Comparison of ENCODE assay signal across 12 cellular contexts in genomic region chr20:40564997-40565680, GRCh38.
A peak's percentile ranks its signal among the peaks of the same experiment; 100 is the strongest.
DNase-seq lines count a peak whose midpoint lies in the region; ATAC-seq, FAIRE-seq and TF ChIP-seq lines count a peak whose summit lies in the region.
"Had no signal": no experiment of that assay in that cellular context is flagged by ENCODE, and none has a peak within 500 bp of the region (broad histone marks: within the 10 kb centered on the region; RNA-seq: fewer than 3 reads in every experiment).

No MANE protein-coding gene starts in this region.

- no peaks in the 10 kb centered on the region for H3K4me1 ChIP-seq in HepG2 (ENCODE audit: insufficient read depth, low read length)
- no peaks in the 10 kb centered on the region for H3K4me1 ChIP-seq in right lobe of liver

- no peak overlapping the region for H2AFZ ChIP-seq in HepG2 (ENCODE audit: low read length)

- CTCF ChIA-PET in HepG2 (lab: Yijun Ruan, JAX; ENCODE audit: low intra/inter-chr PET ratio, low total read pairs), result no interaction called here

- H3K9me3 ChIP-seq in HepG2 (ENCODE audit: low read length) (no peaks in the 10 kb centered on the region), right lobe of liver (no peaks in the 10 kb centered on the region)

- TF ChIP-seq EP300 in HepG2 (IDR thresholded peaks at IDR 0.05; ENCODE audit: low read depth in 2 of 2, low read length in 2 of 2), result no peak
- TF ChIP-seq EP300 in HepG2 (CRISPR knock-in tag; IDR thresholded peaks at IDR 0.05; ENCODE audit: borderline replicate concordance), result no peak

- no peak for TF ChIP-seq CTCF in HepG2 (CRISPR knock-in tag; IDR thresholded peaks at IDR 0.05)
- TF ChIP-seq CTCF in right lobe of liver (IDR thresholded peaks at IDR 0.05), result no peak
- no peak for TF ChIP-seq CTCF in astrocyte of the cerebellum (IDR thresholded peaks at IDR 0.05; ENCODE audit: low read depth, low read length, missing control alignments)

- no peaks in the 10 kb centered on the region; a peak in 1 of 5 replicates for H3K27me3 ChIP-seq in HepG2 (ENCODE audit: control insufficient read depth in 1 of 2, insufficient read depth in 2 of 2, low read length in 2 of 2)
- no peaks in the 10 kb centered on the region for H3K27me3 ChIP-seq in right lobe of liver

- POLR2A ChIA-PET in HepG2 (lab: Yijun Ruan, JAX), result no interaction called here

- H3K9ac ChIP-seq in HepG2 (ENCODE audit: insufficient read depth, low read depth, low read length), result no peak overlapping the region

- FAIRE-seq in HepG2 (lab: Jason Lieb, UNC), result no peak

- BruUV-seq in HepG2 (replicated peaks; lab: Mats Ljungman, UMichigan), result no TSS peak

- no peak overlapping the region for H3K4me3 ChIP-seq in HepG2 (replicated peaks in 1 of 3; ENCODE audit: insufficient read depth in 1 of 3, low read depth in 2 of 3, low read length in 3 of 3)
- no peak overlapping the region for H3K4me3 ChIP-seq in right lobe of liver
- no peak overlapping the region for H3K4me3 ChIP-seq in astrocyte of the cerebellum (ENCODE audit: low read depth, low read length)

- in situ Hi-C loops in HepG2 (cut with HindIII; ENCODE audit: extremely low pct_ligation_motif_present, low pct_unique_long_range_greater_than_20kb) (no loop called here), astrocyte of the cerebellum (cut with HindIII; ENCODE audit: low sequenced_read_pairs) (no loop called here)

- 34% methylated on average over 6 of the region's 6 CpGs for WGBS in HepG2 (ENCODE audit: low lambda C conversion rate)
- 74% methylated on average over 6 of the region's 6 CpGs for WGBS in right lobe of liver (ENCODE audit: insufficient coverage, low coverage, low lambda C conversion rate, missing lambda C conversion rate)

- no peak for DNase-seq in HepG2 (ENCODE audit: low spot score)
- DNase-seq in right lobe of liver, result no peak
- DNase-seq in astrocyte of the cerebellum (ENCODE audit: low read depth), result peak; percentile 85
- peak; percentile 92 for DNase-seq in islet precursor cell
- no peak for DNase-seq in NCI-H510A treated with DMSO at 0.1 percent for 48 hours (lab: John Stamatoyannopoulos, UW)
- no peak for DNase-seq in cerebellar cortex (ENCODE audit: low spot score)
- no peak for DNase-seq in KG1 (lab: John Stamatoyannopoulos, UW)
- DNase-seq in AML-193 (lab: John Stamatoyannopoulos, UW), result no peak
- DNase-seq: activated effector memory CD4-positive, alpha-beta T cell treated with anti-CD3 and anti-CD28 coated beads, Interleukin-2, amount 50 U/mL, for 16 hours; MM.1S; stimulated activated naive CD8-positive, alpha-beta T cell treated with anti-CD3 and anti-CD28 coated beads, Interleukin-15, Interleukin-2, amounts not matched to agents 100 U/mL and 50 U/mL, for 24 hours had no signal

- H4K20me1 ChIP-seq in HepG2 (ENCODE audit: insufficient read depth, low read length), result no peaks in the 10 kb centered on the region

- TF ChIP-seq RAD21 in HepG2 (CRISPR knock-in tag; IDR thresholded peaks at IDR 0.05), result no peak

- intact Hi-C loops in HepG2 (cut with micrococcal nuclease; ENCODE audit: unreplicated experiment) (no loop called here), right lobe of liver (cut with DNase I) (no loop called here)

- H3K36me3 ChIP-seq in HepG2 (replicated peaks in 1 of 2; ENCODE audit: control insufficient read depth in 1 of 2, insufficient read depth in 2 of 2, low read length in 2 of 2) (no peaks in the 10 kb centered on the region), right lobe of liver (no peaks in the 10 kb centered on the region)

- ATAC-seq in HepG2 (no peak; the same call in 2 of the 3 replicates), right lobe of liver (no peak)
- ATAC-seq: activated CD4-positive, CD25-positive, alpha-beta regulatory T cell treated with anti-CD3 and anti-CD28 coated beads, Interleukin-2, amount 50 U/mL, for 24 hours; stimulated activated naive CD8-positive, alpha-beta T cell treated with anti-CD3 and anti-CD28 coated beads, Interleukin-15, Interleukin-2, amounts not matched to agents 100 U/mL and 50 U/mL, for 24 hours had no signal

- H3K4me2 ChIP-seq in HepG2 (ENCODE audit: low read depth, low read length), result no peak overlapping the region

- no peak for TF ChIP-seq POLR2A in HepG2 (IDR thresholded peaks at IDR 0.05; ENCODE audit: insufficient read depth in 1 of 2, low read depth in 2 of 2, low read length in 2 of 2)
- TF ChIP-seq POLR2A in right lobe of liver (IDR thresholded peaks at IDR 0.05), result no peak

- H3K27ac ChIP-seq in HepG2 (ENCODE audit: extremely low read length, insufficient read depth, low read length) (no peak overlapping the region), right lobe of liver (no peak overlapping the region)

- no peaks in the 10 kb centered on the region for H3K79me2 ChIP-seq in HepG2 (ENCODE audit: insufficient read depth, low read length)

TF ChIP-seq in HepG2, 621 proteins besides CTCF, POLR2A, EP300 and RAD21:
- no peak for TF ChIP-seq ARID5B (CRISPR knock-in tag; IDR thresholded peaks at IDR 0.05)
- no peak for TF ChIP-seq SATB2 (CRISPR knock-in tag; IDR thresholded peaks at IDR 0.05)
- TF ChIP-seq MAFF (IDR thresholded peaks at IDR 0.05; ENCODE audit: low read depth, low read length), result no peak
- no peak for TF ChIP-seq ZNF513 (CRISPR knock-in tag; conservative IDR thresholded peaks at IDR 0.05)
- no peak for TF ChIP-seq SCMH1 (CRISPR knock-in tag; IDR thresholded peaks at IDR 0.05; ENCODE audit: borderline replicate concordance)
- TF ChIP-seq ZFY (CRISPR knock-in tag; IDR thresholded peaks at IDR 0.05), result no peak
- TF ChIP-seq PHF21A (CRISPR knock-in tag; IDR thresholded peaks at IDR 0.05), result no peak
- TF ChIP-seq ZNF282 (IDR thresholded peaks at IDR 0.05; ENCODE audit: partially characterized antibody), result peak; percentile 39
- TF ChIP-seq ZSCAN31 (CRISPR knock-in tag; IDR thresholded peaks at IDR 0.05; ENCODE audit: low read depth), result no peak
- TF ChIP-seq NFIB (CRISPR knock-in tag; IDR thresholded peaks at IDR 0.05; ENCODE audit: borderline replicate concordance), result no peak
- 0 out of 2 replicates have a peak, but pooled peaks have one; percentile 32 for TF ChIP-seq SOX6 (IDR thresholded peaks at IDR 0.05)
- no peak for TF ChIP-seq SOX6 (CRISPR knock-in tag; IDR thresholded peaks at IDR 0.05)
- TF ChIP-seq MNT (IDR thresholded peaks at IDR 0.05), result peak; percentile 59

Comparison
In these comparisons a context has a peak if more than half of its experiments do, and no peak if none do; other contexts are left out.
1. DNase-seq: peak in astrocyte of the cerebellum (single experiment) and islet precursor cell (single experiment); none in HepG2 (single experiment), right lobe of liver (0 of 3), NCI-H510A treated with DMSO at 0.1 percent for 48 hours (single experiment), cerebellar cortex (single experiment), KG1 (single experiment) and AML-193 (0 of 2).